8 cellular contexts compared by ENCODE assay signal in the genomic region with DNA sequence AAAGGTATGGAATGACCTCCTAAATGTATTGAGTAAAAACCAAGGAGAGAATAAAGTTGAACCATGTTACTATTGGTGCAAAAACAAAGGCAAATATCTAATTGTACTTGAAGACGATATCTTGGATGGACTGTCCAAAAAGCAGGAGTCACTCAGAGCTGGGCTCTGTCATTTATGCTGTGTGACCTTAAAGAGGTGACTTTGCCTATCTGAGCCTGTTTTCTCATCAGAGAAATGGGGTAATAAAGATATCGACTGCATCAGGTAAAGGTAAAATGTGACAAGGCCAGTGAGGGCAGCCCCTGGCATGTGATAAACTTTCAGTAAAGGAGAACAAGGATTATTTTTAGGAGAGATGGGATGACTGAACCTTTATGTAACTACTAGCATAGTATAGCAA.
"Had no signal": no experiment of that assay in that cellular context is flagged by ENCODE, and none has a peak within 500 bp of the region (broad histone marks: within the 10 kb centered on the region; RNA-seq: fewer than 3 reads in every experiment).

No MANE protein-coding gene starts in this region.

- H3K36me3 Mint-ChIP-seq: IgD-negative memory B cell had no signal

- H3K27me3 Mint-ChIP-seq: IgD-negative memory B cell had no signal

- DNase-seq: GM23248, GOT3, H7, KG1 had no signal

- H3K27ac ChIP-seq: GM23248 had no signal

- H3K9ac ChIP-seq: GM23248 had no signal

- H3K9me3 Mint-ChIP-seq: IgD-negative memory B cell had no signal

- H3K4me3 ChIP-seq: GM23248, HAP-1 had no signal

- FAIRE-seq: HTR-8/SVneo had no signal

- ATAC-seq: HCT116 had no signal

- H3K9me3 ChIP-seq: HAP-1 had no signal

- H2AFZ ChIP-seq: GM23248 had no signal
